ENCODE assay signal across 9 cellular contexts in the genomic region with DNA sequence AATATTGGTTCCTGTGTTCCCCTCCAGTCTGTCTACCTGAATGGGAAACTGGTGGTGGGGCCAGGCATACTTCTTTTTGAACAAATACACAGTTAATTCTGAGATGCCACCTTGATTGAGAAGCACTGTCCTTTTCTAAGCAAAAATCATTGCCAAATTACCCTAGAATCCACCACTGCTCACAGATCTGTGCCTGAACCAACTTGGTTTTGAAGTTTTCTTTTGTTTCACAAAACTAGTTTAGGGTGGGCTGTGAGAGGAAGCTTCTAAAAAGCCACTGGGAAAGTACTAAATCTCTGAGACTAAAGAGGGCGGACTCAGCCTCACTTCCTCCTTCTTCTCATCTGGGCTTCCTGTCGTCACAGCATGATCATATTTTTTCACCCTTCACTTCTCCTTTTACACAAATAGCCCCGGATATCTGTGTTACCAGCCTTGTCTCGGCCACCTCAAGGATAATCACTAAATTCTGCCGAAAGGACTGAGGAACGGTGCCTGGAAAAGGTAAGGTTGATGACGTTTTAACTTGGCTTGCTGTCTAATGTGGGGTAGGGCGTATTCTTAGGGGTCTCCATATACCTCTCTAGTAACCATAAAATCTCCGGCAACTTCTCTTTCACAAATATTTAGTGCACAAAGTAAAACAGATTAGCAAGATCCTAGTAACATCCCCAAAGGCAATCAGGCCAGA. TPM values are rescaled to one million over a fixed set of nuclear protein-coding genes. Genes with fewer than 3 reads are reported as not detected.
A peak's percentile ranks its signal among the peaks of the same experiment; 100 is the strongest.
DNase-seq lines count a peak whose midpoint lies in the region; ATAC-seq, FAIRE-seq and TF ChIP-seq lines count a peak whose summit lies in the region.
"Had no signal": no experiment of that assay in that cellular context is flagged by ENCODE, and none has a peak within 500 bp of the region (broad histone marks: within the 10 kb centered on the region; RNA-seq: fewer than 3 reads in every experiment).

A gene with protein sequence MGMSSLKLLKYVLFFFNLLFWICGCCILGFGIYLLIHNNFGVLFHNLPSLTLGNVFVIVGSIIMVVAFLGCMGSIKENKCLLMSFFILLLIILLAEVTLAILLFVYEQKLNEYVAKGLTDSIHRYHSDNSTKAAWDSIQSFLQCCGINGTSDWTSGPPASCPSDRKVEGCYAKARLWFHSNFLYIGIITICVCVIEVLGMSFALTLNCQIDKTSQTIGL (plus strand): TSS at position 404 of the 691 bp plus-strand sequence. CDS start 18,261 bp downstream, outside the sequence.

- intact Hi-C loops in OCI-LY7 (cut with micrococcal nuclease; ENCODE audit: unreplicated experiment), result loop anchor here (1.0 to 10.0 kb wide), 7 partner anchors 86 to 752 kb away; a partner anchor contains a TSS

- H3K27ac ChIP-seq in OCI-LY7 (ENCODE audit: low read depth, low read length, poor library complexity, severe bottlenecking), result peak within 1 kb of the TSS; percentile 98

- peaks cover 37% of the 10 kb centered on the region for H3K36me3 Mint-ChIP-seq in activated naive CD8-positive, alpha-beta T cell treated with anti-CD3 and anti-CD28 coated beads for 36 hours
- H3K36me3 Mint-ChIP-seq in naive thymus-derived CD8-positive, alpha-beta T cell, result peaks cover 4 to 16% (median 11%) of the 10 kb centered on the region in 3 donors

- DNase-seq in GM18507 (ENCODE audit: extremely low spot score, insufficient read length, low read depth), result peak; percentile 33
- DNase-seq in OCI-LY7 (ENCODE audit: low spot score), result peak; percentile 91
- DNase-seq in activated naive CD8-positive, alpha-beta T cell treated with anti-CD3 and anti-CD28 coated beads for 36 hours, result no peak
- peak in 9 of 10 donors; percentile 50 to 86 (median 75) for DNase-seq in naive thymus-derived CD8-positive, alpha-beta T cell
- DNase-seq in dedifferentiated amniotic fluid mesenchymal stem cell (ENCODE audit: extremely low spot score), result no peak
- no peak for DNase-seq in NCI-H2107 (lab: John Stamatoyannopoulos, UW)
- no peak for DNase-seq in ACHN

- peak; percentile 97 for FAIRE-seq in GM18507 (lab: Jason Lieb, UNC)

- H3K27me3 Mint-ChIP-seq in activated naive CD8-positive, alpha-beta T cell treated with anti-CD3 and anti-CD28 coated beads for 36 hours, result no peaks in the 10 kb centered on the region
- no peaks in the 10 kb centered on the region for H3K27me3 Mint-ChIP-seq in naive thymus-derived CD8-positive, alpha-beta T cell

- H3K9me3 ChIP-seq in OCI-LY7 (ENCODE audit: low read length), result peaks cover 14% of the 10 kb centered on the region; the same call in 1 of the 2 replicates

- H3K4me1 ChIP-seq in OCI-LY7 (ENCODE audit: insufficient read depth, low read length, poor library complexity, severe bottlenecking), result peaks cover 59% of the 10 kb centered on the region

- CTCF ChIA-PET in OCI-LY7 (lab: Charles Lee; ENCODE audit: unreplicated experiment), result interaction anchor here (1.4 kb wide), 1 partner anchor 87 kb away, joined by 3 read pairs; no protein-coding TSS in a partner anchor

- peak within 1 kb of the TSS; percentile 95 for H3K4me2 ChIP-seq in OCI-LY7 (ENCODE audit: low read length)

- no peak for TF ChIP-seq CTCF in OCI-LY7 (conservative IDR thresholded peaks at IDR 0.05; ENCODE audit: low read length)

- H3K4me1 Mint-ChIP-seq in activated naive CD8-positive, alpha-beta T cell treated with anti-CD3 and anti-CD28 coated beads for 36 hours, result peaks cover 42% of the 10 kb centered on the region
- H3K4me1 Mint-ChIP-seq in naive thymus-derived CD8-positive, alpha-beta T cell, result peaks cover 36 to 65% (median 58%) of the 10 kb centered on the region in 4 donors

- H4K20me1 ChIP-seq in OCI-LY7 (ENCODE audit: insufficient read depth, low read length), result no peaks in the 10 kb centered on the region

- POLR2A ChIA-PET in OCI-LY7 (lab: Charles Lee), result interaction anchor here (0.6 to 1.7 kb wide), 11 partner anchors 76 to 458 kb away, joined by 3 to 8 read pairs (median 3); a partner anchor contains a TSS
- POLR2A ChIA-PET in naive thymus-derived CD8-positive, alpha-beta T cell (lab: Charles Lee), result interaction anchor here (1.0 to 4.3 kb wide), 17 partner anchors 8 to 343 kb away, joined by 3 to 27 read pairs (median 4); a partner anchor contains a TSS

- BruUV-seq in OCI-LY7 (replicated peaks; lab: Mats Ljungman, UMichigan), result no TSS peak

- H3K36me3 ChIP-seq in OCI-LY7 (ENCODE audit: insufficient read depth, low read length), result peaks cover 4% of the 10 kb centered on the region

- peak within 1 kb of the TSS; percentile 97 for H3K4me3 Mint-ChIP-seq in activated naive CD8-positive, alpha-beta T cell treated with anti-CD3 and anti-CD28 coated beads for 36 hours
- peak within 1 kb of the TSS; percentile 92 to 100 (median 98) for H3K4me3 Mint-ChIP-seq in naive thymus-derived CD8-positive, alpha-beta T cell

- no peak within 1 kb of the TSS; the same call in 1 of the 2 replicates for H2AFZ ChIP-seq in OCI-LY7 (ENCODE audit: low read length)

- peaks cover 7% of the 10 kb centered on the region for H3K9me3 Mint-ChIP-seq in activated naive CD8-positive, alpha-beta T cell treated with anti-CD3 and anti-CD28 coated beads for 36 hours
- H3K9me3 Mint-ChIP-seq in naive thymus-derived CD8-positive, alpha-beta T cell, result peaks cover 0 to 3% (median 0%) of the 10 kb centered on the region in 9 donors

- H3K27ac Mint-ChIP-seq in activated naive CD8-positive, alpha-beta T cell treated with anti-CD3 and anti-CD28 coated beads for 36 hours, result peak within 1 kb of the TSS; percentile 97
- peak within 1 kb of the TSS; percentile 96 to 100 (median 99) for H3K27ac Mint-ChIP-seq in naive thymus-derived CD8-positive, alpha-beta T cell

- ATAC-seq in HG02623 (IDR thresholded peaks at IDR 0.05; ENCODE audit: unreplicated experiment), result peak; percentile 30
- peak; percentile 74 to 83 for ATAC-seq in naive thymus-derived CD8-positive, alpha-beta T cell

- no peaks in the 10 kb centered on the region for H3K9me2 ChIP-seq in OCI-LY7 (ENCODE audit: insufficient read depth, low read length)

- H3K79me2 ChIP-seq in OCI-LY7 (ENCODE audit: insufficient read depth, low read depth, low read length), result peaks cover 48% of the 10 kb centered on the region

- in situ Hi-C loops in ACHN (cut with HindIII; ENCODE audit: low pct_ligation_motif_present, low pct_unique_long_range_greater_than_20kb, low sequenced_read_pairs), result no loop called here

- H3K4me3 ChIP-seq in OCI-LY7 (ENCODE audit: low read depth, low read length, poor library complexity, severe bottlenecking), result peak within 1 kb of the TSS; percentile 82

RNA-seq across cellular contexts. Expression of the gene that starts here (rescaled TPM):
- 119 and 134 TPM in 2 replicates for total RNA-seq in OCI-LY7 (2014; rRNA removed; shearing (Covaris generic))
- total RNA-seq in OCI-LY7 (2022), result 180 and 186 TPM in 2 replicates
- total RNA-seq in activated naive CD8-positive, alpha-beta T cell treated with anti-CD3 and anti-CD28 coated beads for 36 hours, result 100 to 1,000 TPM; 191 to 193 TPM
- 100 to 1,000 TPM; 295 to 313 TPM for total RNA-seq in naive thymus-derived CD8-positive, alpha-beta T cell
- polyA plus RNA-seq in naive thymus-derived CD8-positive, alpha-beta T cell, result 100 to 1,000 TPM; 619 to 909 (median 820) TPM
- total RNA-seq: glomerular endothelial cell had no signal

Comparison
In these comparisons a context has a peak if more than half of its experiments do, and no peak if none do; other contexts are left out.
1. DNase-seq: peak in GM18507 (single experiment), OCI-LY7 (single experiment) and naive thymus-derived CD8-positive, alpha-beta T cell (9 of 10); none in activated naive CD8-positive, alpha-beta T cell treated with anti-CD3 and anti-CD28 coated beads for 36 hours (single experiment), dedifferentiated amniotic fluid mesenchymal stem cell (single experiment), NCI-H2107 (single experiment) and ACHN (single experiment).